In the genomic region with DNA sequence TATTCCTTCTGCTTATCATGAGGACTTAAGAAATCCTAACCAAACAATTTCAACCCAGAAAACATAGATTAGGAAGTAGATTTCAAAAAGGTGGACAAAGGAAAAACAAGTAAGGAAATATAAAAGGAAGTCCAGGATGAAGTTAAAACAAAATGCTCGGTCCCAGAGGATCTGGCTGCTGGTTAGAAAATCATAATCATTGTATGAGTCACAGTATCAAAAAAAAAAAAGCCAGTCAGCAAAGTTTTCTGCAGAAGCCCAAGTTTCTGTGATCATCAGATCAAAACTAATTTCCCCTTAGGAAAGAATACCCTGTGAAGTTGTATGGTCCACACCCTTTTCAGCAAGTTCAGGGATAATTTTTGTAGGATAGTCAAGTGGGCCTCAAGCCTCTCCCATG, we compare ENCODE assay signal across 1 cellular context.
TF ChIP-seq lines count a peak whose summit lies in the region.

No MANE protein-coding gene starts in this region.

TF ChIP-seq in SK-N-SH, 30 proteins besides CTCF, POLR2A, EP300 and RAD21 (continued from another document):
- TF ChIP-seq IRF3 (IDR thresholded peaks at IDR 0.05; ENCODE audit: low read depth, low read length), result no peak
- TF ChIP-seq, protein P1, sequence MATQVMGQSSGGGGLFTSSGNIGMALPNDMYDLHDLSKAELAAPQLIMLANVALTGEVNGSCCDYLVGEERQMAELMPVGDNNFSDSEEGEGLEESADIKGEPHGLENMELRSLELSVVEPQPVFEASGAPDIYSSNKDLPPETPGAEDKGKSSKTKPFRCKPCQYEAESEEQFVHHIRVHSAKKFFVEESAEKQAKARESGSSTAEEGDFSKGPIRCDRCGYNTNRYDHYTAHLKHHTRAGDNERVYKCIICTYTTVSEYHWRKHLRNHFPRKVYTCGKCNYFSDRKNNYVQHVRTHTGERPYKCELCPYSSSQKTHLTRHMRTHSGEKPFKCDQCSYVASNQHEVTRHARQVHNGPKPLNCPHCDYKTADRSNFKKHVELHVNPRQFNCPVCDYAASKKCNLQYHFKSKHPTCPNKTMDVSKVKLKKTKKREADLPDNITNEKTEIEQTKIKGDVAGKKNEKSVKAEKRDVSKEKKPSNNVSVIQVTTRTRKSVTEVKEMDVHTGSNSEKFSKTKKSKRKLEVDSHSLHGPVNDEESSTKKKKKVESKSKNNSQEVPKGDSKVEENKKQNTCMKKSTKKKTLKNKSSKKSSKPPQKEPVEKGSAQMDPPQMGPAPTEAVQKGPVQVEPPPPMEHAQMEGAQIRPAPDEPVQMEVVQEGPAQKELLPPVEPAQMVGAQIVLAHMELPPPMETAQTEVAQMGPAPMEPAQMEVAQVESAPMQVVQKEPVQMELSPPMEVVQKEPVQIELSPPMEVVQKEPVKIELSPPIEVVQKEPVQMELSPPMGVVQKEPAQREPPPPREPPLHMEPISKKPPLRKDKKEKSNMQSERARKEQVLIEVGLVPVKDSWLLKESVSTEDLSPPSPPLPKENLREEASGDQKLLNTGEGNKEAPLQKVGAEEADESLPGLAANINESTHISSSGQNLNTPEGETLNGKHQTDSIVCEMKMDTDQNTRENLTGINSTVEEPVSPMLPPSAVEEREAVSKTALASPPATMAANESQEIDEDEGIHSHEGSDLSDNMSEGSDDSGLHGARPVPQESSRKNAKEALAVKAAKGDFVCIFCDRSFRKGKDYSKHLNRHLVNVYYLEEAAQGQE (IDR thresholded peaks at IDR 0.05; ENCODE audit: low read depth, low read length), result no peak
- TF ChIP-seq, protein P2, sequence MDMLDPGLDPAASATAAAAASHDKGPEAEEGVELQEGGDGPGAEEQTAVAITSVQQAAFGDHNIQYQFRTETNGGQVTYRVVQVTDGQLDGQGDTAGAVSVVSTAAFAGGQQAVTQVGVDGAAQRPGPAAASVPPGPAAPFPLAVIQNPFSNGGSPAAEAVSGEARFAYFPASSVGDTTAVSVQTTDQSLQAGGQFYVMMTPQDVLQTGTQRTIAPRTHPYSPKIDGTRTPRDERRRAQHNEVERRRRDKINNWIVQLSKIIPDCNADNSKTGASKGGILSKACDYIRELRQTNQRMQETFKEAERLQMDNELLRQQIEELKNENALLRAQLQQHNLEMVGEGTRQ (IDR thresholded peaks at IDR 0.05; ENCODE audit: borderline replicate concordance, low read depth, low read length), result no peak
- no peak for TF ChIP-seq YY1 (IDR thresholded peaks at IDR 0.05; ENCODE audit: low read depth)
- no peak for TF ChIP-seq TEAD4 (IDR thresholded peaks at IDR 0.05; ENCODE audit: borderline replicate concordance, insufficient read depth)
- no peak for TF ChIP-seq TAF1 (IDR thresholded peaks at IDR 0.05; ENCODE audit: borderline replicate concordance, low read depth, low read length)
- TF ChIP-seq GATA2 (CRISPR knock-in tag; IDR thresholded peaks at IDR 0.05), result no peak
- no peak for TF ChIP-seq FOXJ3 (CRISPR knock-in tag; IDR thresholded peaks at IDR 0.05)
- no peak for TF ChIP-seq EZH2phosphoT487 (IDR thresholded peaks at IDR 0.05; ENCODE audit: borderline replicate concordance, low read depth)
- TF ChIP-seq MEF2A (IDR thresholded peaks at IDR 0.05; ENCODE audit: borderline replicate concordance, low read depth), result no peak
- TF ChIP-seq CHD2 (IDR thresholded peaks at IDR 0.05; ENCODE audit: low read length, partially characterized antibody), result no peak
- 0 out of 2 replicates have a peak, but pooled peaks have one; percentile 34 for TF ChIP-seq TCF12 (IDR thresholded peaks at IDR 0.05)
- TF ChIP-seq, protein P3, sequence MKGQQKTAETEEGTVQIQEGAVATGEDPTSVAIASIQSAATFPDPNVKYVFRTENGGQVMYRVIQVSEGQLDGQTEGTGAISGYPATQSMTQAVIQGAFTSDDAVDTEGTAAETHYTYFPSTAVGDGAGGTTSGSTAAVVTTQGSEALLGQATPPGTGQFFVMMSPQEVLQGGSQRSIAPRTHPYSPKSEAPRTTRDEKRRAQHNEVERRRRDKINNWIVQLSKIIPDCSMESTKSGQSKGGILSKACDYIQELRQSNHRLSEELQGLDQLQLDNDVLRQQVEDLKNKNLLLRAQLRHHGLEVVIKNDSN (IDR thresholded peaks at IDR 0.05; ENCODE audit: borderline replicate concordance, low read depth), result no peak
TF ChIP-seq in SK-N-SH: peak in this region for 3.
